In the genomic region with DNA sequence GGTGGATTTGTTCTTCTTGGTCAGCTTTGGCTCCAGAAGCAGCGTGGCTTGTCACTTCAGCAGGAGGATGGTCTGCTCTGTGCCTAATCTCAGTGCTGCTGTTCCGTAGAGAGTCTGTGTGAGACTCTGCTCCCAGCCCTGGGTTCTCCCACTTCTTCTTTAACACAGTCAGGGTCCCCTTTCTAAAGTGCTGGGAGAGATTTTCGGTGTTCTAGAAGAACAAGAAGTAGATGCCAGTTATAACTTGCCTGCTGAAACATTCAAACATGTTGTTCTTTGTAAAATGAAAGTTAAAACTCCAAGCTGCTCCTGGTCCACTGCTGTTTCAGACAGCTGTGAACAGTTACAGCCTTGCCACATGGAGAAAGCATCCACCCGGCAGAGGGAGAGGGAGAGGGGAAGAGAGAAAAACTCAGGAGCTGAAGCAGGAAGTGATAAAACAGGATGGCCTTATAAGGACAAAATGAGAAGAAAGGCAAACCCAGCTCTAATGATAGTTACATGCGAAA, we compare ENCODE assay signal across 8 cellular contexts. TPM values are rescaled to one million over a fixed set of nuclear protein-coding genes. Genes with fewer than 3 reads are reported as not detected.
A peak's percentile ranks its signal among the peaks of the same experiment; 100 is the strongest.
DNase-seq lines count a peak whose midpoint lies in the region; ATAC-seq and TF ChIP-seq lines count a peak whose summit lies in the region.

No MANE protein-coding gene starts in this region.

- in situ Hi-C loops in Panc1 (cut with HindIII; ENCODE audit: low pct_unique_long_range_greater_than_20kb, low sequenced_read_pairs), result no loop called here
- in situ Hi-C loops in brain microvascular endothelial cell (cut with HindIII; ENCODE audit: low pct_ligation_motif_present, low sequenced_read_pairs), result no loop called here

- peaks cover 30% of the 10 kb centered on the region for H3K4me1 ChIP-seq in Panc1 (ENCODE audit: control insufficient read depth, insufficient read depth, low read length)

- DNase-seq in Daoy (ENCODE audit: low read depth) (peak; percentile 90), HL-60 (ENCODE audit: low read depth in 1 of 2, low spot score in 1 of 2) (peak; percentile 51 to 63), Panc1 (ENCODE audit: low read depth, low spot score) (peak; percentile 87), brain microvascular endothelial cell (peak; percentile 87), skeletal muscle cell (ENCODE audit: low read depth) (peak; percentile 70), activated gamma-delta T cell treated with Interleukin-2 at 50 U/mL for 16 hours (no peak)

- POLR2A ChIA-PET in Panc1 (lab: Charles Lee), result interaction anchor here (0.6 to 1.1 kb wide), 3 partner anchors 17 to 78 kb away, joined by 3 to 8 read pairs (median 4); no protein-coding TSS in a partner anchor

- peak overlapping the region; percentile 60 for H3K27ac ChIP-seq in HL-60 (replicated peaks)
- peak overlapping the region; percentile 99 for H3K27ac ChIP-seq in Panc1 (ENCODE audit: low read length)
- H3K27ac ChIP-seq in brain microvascular endothelial cell, result peak overlapping the region; percentile 82

- intact Hi-C loops in Panc1 (cut with micrococcal nuclease; ENCODE audit: unreplicated experiment), result no loop called here

- TF ChIP-seq CTCF in HL-60 (IDR thresholded peaks at IDR 0.05; ENCODE audit: insufficient read depth, low read length), result no peak
- TF ChIP-seq CTCF in Panc1 (IDR thresholded peaks at IDR 0.05), result no peak
- TF ChIP-seq CTCF in brain microvascular endothelial cell (IDR thresholded peaks at IDR 0.05; ENCODE audit: low read depth, low read length, missing control alignments), result peak; percentile 61

- BruUV-seq in Panc1 (replicated peaks; lab: Mats Ljungman, UMichigan), result TSS peak; percentile 94

- H3K27me3 ChIP-seq in HL-60 (ENCODE audit: insufficient read depth, poor library complexity, severe bottlenecking) (no peaks in the 10 kb centered on the region), Panc1 (ENCODE audit: control insufficient read depth, insufficient read depth, low read length) (no peaks in the 10 kb centered on the region), brain microvascular endothelial cell (replicated peaks) (no peaks in the 10 kb centered on the region)

- H3K36me3 ChIP-seq in Panc1 (ENCODE audit: control insufficient read depth, insufficient read depth, low read length) (no peaks in the 10 kb centered on the region), brain microvascular endothelial cell (replicated peaks) (peaks cover 15% of the 10 kb centered on the region)

- peak overlapping the region; percentile 68 for H3K4me3 ChIP-seq in HL-60 (replicated peaks; ENCODE audit: insufficient read depth, low read length)
- peak overlapping the region; percentile 66 to 72 for H3K4me3 ChIP-seq in Panc1 (ENCODE audit: low read depth in 2 of 2, low read length in 2 of 2)
- H3K4me3 ChIP-seq in brain microvascular endothelial cell (ENCODE audit: low read depth, low read length), result peak overlapping the region; percentile 82
- H3K4me3 ChIP-seq in iPS-11a (ENCODE audit: low read depth, low read length), result peak overlapping the region; percentile 39
- peak overlapping the region; percentile 66 for H3K4me3 ChIP-seq in skeletal muscle cell (ENCODE audit: low read depth, low read length)

- H3K9me3 ChIP-seq in Panc1 (ENCODE audit: control insufficient read depth, insufficient read depth, low read depth, low read length), result no peaks in the 10 kb centered on the region

- CTCF ChIA-PET in Panc1 (lab: Charles Lee), result interaction anchor here (1.3 kb wide), 1 partner anchor 37 kb away, joined by 3 read pairs; no protein-coding TSS in a partner anchor

- ATAC-seq in Panc1 (peak; percentile 86), GM21447 (IDR thresholded peaks at IDR 0.05; ENCODE audit: unreplicated experiment) (no peak)

RNA-seq across cellular contexts. Expression of a gene that starts 55.2 kb away (rescaled TPM):
- total RNA-seq in Daoy (2014; rRNA removed; shearing (Covaris generic)), result 18.2 and 36.6 TPM in 2 replicates
- total RNA-seq in Panc1 (2021; ENCODE audit: unreplicated experiment), result 50.5 TPM
- polyA plus RNA-seq in Panc1 (2012; ENCODE audit: insufficient read length), result 40.1 TPM
